Comparison of ENCODE assay signal across 8 cellular contexts in the genomic region with DNA sequence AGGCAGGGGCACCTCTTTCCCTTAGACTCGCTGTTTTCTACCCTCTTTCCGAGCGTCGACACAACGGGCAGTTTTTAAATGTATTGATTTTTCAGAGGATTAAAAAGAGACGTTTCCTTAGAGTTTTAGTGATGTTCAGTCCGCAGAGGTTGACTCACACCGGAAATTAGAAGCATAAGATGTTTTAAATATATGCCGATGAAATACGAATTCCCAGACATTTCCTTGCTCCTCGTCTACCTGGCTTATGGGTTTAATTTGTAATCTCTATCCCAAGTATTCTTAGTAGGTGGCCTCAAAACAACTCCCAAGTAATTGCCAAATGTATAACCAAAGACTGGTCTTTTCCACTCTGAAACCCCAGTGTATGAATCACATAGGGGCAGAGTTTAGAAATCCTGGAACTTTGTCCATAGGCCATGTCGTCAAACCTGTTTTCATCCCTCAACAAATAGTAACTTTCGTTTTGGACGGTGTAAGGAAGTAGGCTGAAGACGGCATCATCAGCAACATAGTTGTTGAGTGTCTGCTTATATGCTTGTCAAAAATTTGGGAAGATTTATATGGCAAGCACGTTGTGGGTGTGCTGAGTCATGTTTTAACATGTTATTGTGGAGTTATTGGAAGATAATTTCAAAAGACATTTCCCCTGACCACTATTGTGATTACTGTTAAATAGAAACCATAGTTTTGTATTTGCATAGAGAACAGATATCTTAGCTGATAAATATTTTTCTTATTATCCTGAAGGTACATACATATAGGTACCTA. TPM values are rescaled to one million over a fixed set of nuclear protein-coding genes. Genes with fewer than 3 reads are reported as not detected.
A peak's percentile ranks its signal among the peaks of the same experiment; 100 is the strongest.
DNase-seq lines count a peak whose midpoint lies in the region; ATAC-seq and TF ChIP-seq lines count a peak whose summit lies in the region.

No MANE protein-coding gene starts in this region.

- H3K4me3 ChIP-seq in liver (ENCODE audit: low read depth in 1 of 3, low read length in 3 of 3) (peak overlapping the region; percentile 75 to 100 (median 95)), suprapubic skin (peak overlapping the region; percentile 84)

- TF ChIP-seq EP300 in suprapubic skin (IDR thresholded peaks at IDR 0.05): no peak

- under 1% methylated on average over 16 of the region's 16 CpGs for WGBS in liver
- under 1% methylated on average over 16 of the region's 16 CpGs for WGBS in suprapubic skin

- CTCF ChIA-PET in RWPE1 (lab: Yijun Ruan, JAX): no interaction called here

- peaks cover 40% of the 10 kb centered on the region for H3K4me1 Mint-ChIP-seq in dendritic cell treated with granulocyte-macrophage colony-stimulating factor and Interleukin-4, amounts not matched to agents 40 ng/mL and 50 ng/mL, for 4 days (ENCODE audit: low read depth)

- H3K36me3 ChIP-seq in liver (ENCODE audit: control insufficient read depth in 4 of 4, insufficient read depth in 3 of 4, low read depth in 1 of 4, low read length in 3 of 4) (peaks cover 1 to 11% (median 3%) of the 10 kb centered on the region in 4 donors), suprapubic skin (peaks cover 12% of the 10 kb centered on the region)

- peak overlapping the region; percentile 97 for H3K27ac ChIP-seq in RWPE1
- H3K27ac ChIP-seq in liver (ENCODE audit: low read depth in 1 of 2, low read length in 2 of 2): peak overlapping the region; percentile 98 to 99
- H3K27ac ChIP-seq in suprapubic skin: peak overlapping the region; percentile 97

- peaks cover 38% of the 10 kb centered on the region for H3K36me3 Mint-ChIP-seq in dendritic cell treated with granulocyte-macrophage colony-stimulating factor and Interleukin-4, amounts not matched to agents 40 ng/mL and 50 ng/mL, for 4 days (ENCODE audit: low read depth)

- DNase-seq in NCI-H1092 treated with DMSO at 0.1 percent for 48 hours (lab: John Stamatoyannopoulos, UW) (peak; percentile 21), NCI-H1092 (lab: John Stamatoyannopoulos, UW) (no peak), HS-27A (ENCODE audit: low read depth) (peak; percentile 43), RWPE1 (ENCODE audit: low spot score) (peak; percentile 89), suprapubic skin (ENCODE audit: low spot score in 2 of 2) (no peak)

- H3K9me3 ChIP-seq in liver (ENCODE audit: control insufficient read depth in 4 of 4, low read length in 3 of 4) (no peaks in the 10 kb centered on the region), suprapubic skin (no peaks in the 10 kb centered on the region)

- no peak for ATAC-seq in HG02885 (IDR thresholded peaks at IDR 0.05; ENCODE audit: poor library complexity, unreplicated experiment)

- peak overlapping the region; percentile 92 for H3K27ac Mint-ChIP-seq in dendritic cell treated with granulocyte-macrophage colony-stimulating factor and Interleukin-4, amounts not matched to agents 40 ng/mL and 50 ng/mL, for 4 days

- H3K4me1 ChIP-seq in liver (ENCODE audit: control insufficient read depth in 4 of 4, insufficient read depth in 4 of 4, low read length in 3 of 4) (peaks cover 0 to 13% (median 3%) of the 10 kb centered on the region in 4 donors), suprapubic skin (peaks cover 19% of the 10 kb centered on the region)

- intact Hi-C loops in dendritic cell treated with granulocyte-macrophage colony-stimulating factor and Interleukin-4, amounts not matched to agents 40 ng/mL and 50 ng/mL, for 4 days (cut with micrococcal nuclease): loop anchor here (5.0 to 10.0 kb wide), 2 partner anchors 45 to 302 kb away; a partner anchor contains a TSS

- POLR2A ChIA-PET in RWPE1 (lab: Yijun Ruan, JAX; ENCODE audit: low non-redundant PET): no interaction called here

- TF ChIP-seq RAD21 in liver (IDR thresholded peaks at IDR 0.05): no peak

- H3K9me3 Mint-ChIP-seq in dendritic cell treated with granulocyte-macrophage colony-stimulating factor and Interleukin-4, amounts not matched to agents 40 ng/mL and 50 ng/mL, for 4 days: no peaks in the 10 kb centered on the region

- H3K27me3 ChIP-seq in liver (ENCODE audit: control insufficient read depth in 4 of 4, insufficient read depth in 4 of 4, low read length in 3 of 4): no peaks in the 10 kb centered on the region
- H3K27me3 ChIP-seq in suprapubic skin: no peaks in the 10 kb centered on the region

- TF ChIP-seq POLR2A in suprapubic skin (IDR thresholded peaks at IDR 0.05): no peak

- no peak for TF ChIP-seq CTCF in RWPE1 (conservative IDR thresholded peaks at IDR 0.05; ENCODE audit: low read depth)
- no peak for TF ChIP-seq CTCF in liver (IDR thresholded peaks at IDR 0.05; ENCODE audit: low read depth, low read length, missing input control)
- no peak for TF ChIP-seq CTCF in suprapubic skin (IDR thresholded peaks at IDR 0.05)

- H3K9ac ChIP-seq in liver (ENCODE audit: low read depth in 1 of 2, low read length in 2 of 2): peak overlapping the region; percentile 92 to 96

- H3K4me3 Mint-ChIP-seq in dendritic cell treated with granulocyte-macrophage colony-stimulating factor and Interleukin-4, amounts not matched to agents 40 ng/mL and 50 ng/mL, for 4 days: peak overlapping the region; percentile 90

- no peaks in the 10 kb centered on the region for H3K27me3 Mint-ChIP-seq in dendritic cell treated with granulocyte-macrophage colony-stimulating factor and Interleukin-4, amounts not matched to agents 40 ng/mL and 50 ng/mL, for 4 days

TF ChIP-seq in liver, 16 proteins besides CTCF, POLR2A, EP300 and RAD21:
- TF ChIP-seq YY1 (IDR thresholded peaks at IDR 0.05) (peak; percentile 33), SP1 (IDR thresholded peaks at IDR 0.05) (peak; percentile 47), TAF1 (conservative IDR thresholded peaks at IDR 0.05) (no peak), EGR1 (IDR thresholded peaks at IDR 0.05; ENCODE audit: low read depth in 2 of 2) (no peak), HNF4A (conservative IDR thresholded peaks at IDR 0.05) (peak; percentile 67 to 70), JUND (IDR thresholded peaks at IDR 0.05) (peak in 1 of 2 donors; percentile 56)
- TF ChIP-seq, protein P1, sequence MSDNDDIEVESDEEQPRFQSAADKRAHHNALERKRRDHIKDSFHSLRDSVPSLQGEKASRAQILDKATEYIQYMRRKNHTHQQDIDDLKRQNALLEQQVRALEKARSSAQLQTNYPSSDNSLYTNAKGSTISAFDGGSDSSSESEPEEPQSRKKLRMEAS (IDR thresholded peaks at IDR 0.05): peak; percentile 10
- TF ChIP-seq, protein P2, sequence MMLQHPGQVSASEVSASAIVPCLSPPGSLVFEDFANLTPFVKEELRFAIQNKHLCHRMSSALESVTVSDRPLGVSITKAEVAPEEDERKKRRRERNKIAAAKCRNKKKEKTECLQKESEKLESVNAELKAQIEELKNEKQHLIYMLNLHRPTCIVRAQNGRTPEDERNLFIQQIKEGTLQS (IDR thresholded peaks at IDR 0.05): peak; percentile 12

RNA-seq across cellular contexts. Expression of a gene that starts 0.8 kb away (rescaled TPM):
- total RNA-seq in liver (10 to 100 TPM; 16.7 to 20.7 TPM), suprapubic skin (10 to 100 TPM; 15.3 to 27.5 (median 19.9) TPM)
- 10 to 100 TPM in 1 of 2 donors, 1 to 10 TPM in 1; 7.6 to 11.1 TPM for polyA plus RNA-seq in liver

RNA-seq across cellular contexts. Expression of a gene that starts 48.6 kb away (rescaled TPM):
- total RNA-seq in liver (10 to 100 TPM; 23.4 to 44.8 TPM), suprapubic skin (10 to 100 TPM; 33.0 to 68.9 (median 41.2) TPM)
- 10 to 100 TPM; 16.7 to 24.3 TPM for polyA plus RNA-seq in liver

Comparison
In these comparisons a context has a peak if more than half of its experiments do, and no peak if none do; other contexts are left out.
1. DNase-seq: peak in NCI-H1092 treated with DMSO at 0.1 percent for 48 hours (single experiment), HS-27A (single experiment) and RWPE1 (single experiment); none in NCI-H1092 (single experiment) and suprapubic skin (0 of 2).
2. Peak in every context shown above with its lines, with median percentiles within 50 percentile points of each other: H3K27ac ChIP-seq.